In the genomic region with DNA sequence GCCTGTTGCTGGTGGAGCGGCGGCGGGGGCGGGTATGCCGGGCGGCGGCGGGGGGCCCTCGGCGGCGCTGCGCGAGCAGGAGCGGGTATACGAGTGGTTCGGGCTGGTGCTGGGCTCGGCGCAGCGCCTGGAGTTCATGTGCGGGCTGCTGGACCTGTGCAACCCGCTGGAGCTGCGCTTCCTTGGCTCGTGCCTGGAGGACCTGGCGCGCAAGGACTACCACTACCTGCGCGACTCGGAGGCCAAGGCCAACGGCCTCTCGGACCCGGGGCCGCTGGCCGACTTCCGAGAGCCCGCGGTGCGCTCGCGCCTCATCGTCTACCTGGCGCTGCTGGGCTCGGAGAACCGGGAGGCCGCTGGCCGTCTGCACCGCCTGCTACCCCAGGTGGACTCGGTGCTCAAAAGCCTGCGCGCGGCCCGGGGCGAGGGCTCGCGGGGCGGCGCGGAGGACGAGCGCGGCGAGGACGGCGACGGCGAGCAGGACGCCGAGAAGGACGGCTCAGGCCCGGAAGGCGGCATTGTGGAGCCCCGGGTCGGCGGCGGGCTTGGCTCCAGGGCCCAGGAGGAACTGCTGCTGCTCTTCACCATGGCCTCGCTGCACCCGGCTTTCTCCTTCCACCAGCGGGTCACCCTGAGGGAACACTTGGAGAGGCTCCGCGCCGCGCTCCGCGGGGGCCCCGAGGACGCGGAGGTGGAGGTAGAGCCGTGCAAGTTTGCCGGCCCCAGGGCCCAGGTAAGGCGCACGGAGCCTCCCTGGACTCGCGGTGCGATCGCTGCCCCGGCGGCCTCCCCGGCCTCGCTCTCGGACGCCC, we compare ENCODE assay signal across 8 cellular contexts. TPM values are rescaled to one million over a fixed set of nuclear protein-coding genes. Genes with fewer than 3 reads are reported as not detected.
DNase-seq lines count a peak whose midpoint lies in the region; ATAC-seq and TF ChIP-seq lines count a peak whose summit lies in the region.

No MANE protein-coding gene starts in this region.

- H3K36me3 ChIP-seq in OCI-LY7 (ENCODE audit: insufficient read depth, low read length): no peaks in the 10 kb centered on the region
- no peaks in the 10 kb centered on the region for H3K36me3 ChIP-seq in fibroblast of lung (ENCODE audit: control insufficient read depth, insufficient read depth, low read length)

- H3K27ac Mint-ChIP-seq in activated T-helper 2 cell treated with anti-CD3 and anti-CD28 coated beads, Interferon-gamma antibody, Interleukin-2, Interleukin-4, amounts not matched to agents 10 μg/mL and 5 μg/mL and 100 μg/mL, durations not matched to agents 14 hours and 24 hours and 36 hours: peak overlapping the region; percentile 93
- H3K27ac Mint-ChIP-seq in nephron: no peak overlapping the region

- H3K4me3 Mint-ChIP-seq in activated T-helper 2 cell treated with anti-CD3 and anti-CD28 coated beads, Interferon-gamma antibody, Interleukin-2, Interleukin-4, amounts not matched to agents 10 μg/mL and 5 μg/mL and 100 μg/mL, durations not matched to agents 14 hours and 24 hours and 36 hours (ENCODE audit: low read depth): peak overlapping the region; percentile 95
- peak overlapping the region; percentile 87 to 94 (median 90) for H3K4me3 Mint-ChIP-seq in nephron

- H3K36me3 Mint-ChIP-seq in activated T-helper 2 cell treated with anti-CD3 and anti-CD28 coated beads, Interferon-gamma antibody, Interleukin-2, Interleukin-4, amounts not matched to agents 10 μg/mL and 5 μg/mL and 100 μg/mL, durations not matched to agents 14 hours and 24 hours and 36 hours (ENCODE audit: low read depth): peaks cover 22% of the 10 kb centered on the region
- no peaks in the 10 kb centered on the region for H3K36me3 Mint-ChIP-seq in nephron (ENCODE audit: low read depth)

- no peaks in the 10 kb centered on the region for H3K9me3 ChIP-seq in OCI-LY7 (ENCODE audit: low read length)
- H3K9me3 ChIP-seq in fibroblast of lung (ENCODE audit: control insufficient read depth, insufficient read depth, low read depth, low read length): no peaks in the 10 kb centered on the region

- H3K9ac ChIP-seq in fibroblast of lung (ENCODE audit: insufficient read depth, low read length): peak overlapping the region; percentile 56

- peak overlapping the region; percentile 87 for H3K4me3 ChIP-seq in OCI-LY7 (ENCODE audit: low read depth, low read length, poor library complexity, severe bottlenecking)
- H3K4me3 ChIP-seq in fibroblast of lung (replicated peaks in 1 of 4; ENCODE audit: control extremely low read depth in 1 of 4, insufficient read depth in 1 of 4, low read depth in 3 of 4, low read length in 4 of 4): peak overlapping the region; percentile 56 to 87 (median 74)

- H3K9me3 Mint-ChIP-seq in activated T-helper 2 cell treated with anti-CD3 and anti-CD28 coated beads, Interferon-gamma antibody, Interleukin-2, Interleukin-4, amounts not matched to agents 10 μg/mL and 5 μg/mL and 100 μg/mL, durations not matched to agents 14 hours and 24 hours and 36 hours: no peaks in the 10 kb centered on the region
- H3K9me3 Mint-ChIP-seq in nephron: no peaks in the 10 kb centered on the region

- H4K20me1 ChIP-seq in OCI-LY7 (ENCODE audit: insufficient read depth, low read length) (no peaks in the 10 kb centered on the region), fibroblast of lung (ENCODE audit: control insufficient read depth, extremely low read depth, insufficient read depth, low read length) (no peaks in the 10 kb centered on the region)

- BruUV-seq in OCI-LY7 (replicated peaks; lab: Mats Ljungman, UMichigan): no TSS peak

- DNase-seq in OCI-LY7 (ENCODE audit: low spot score) (peak; percentile 54), fibroblast of lung (ENCODE audit: low read depth in 2 of 2) (peak; percentile 49 to 70), substantia nigra (lab: John Stamatoyannopoulos, UW) (peak in 32 of 49 donors; percentile 4 to 71 (median 41)), KG1 (lab: John Stamatoyannopoulos, UW) (no peak)
- peak; percentile 48 for DNase-seq in activated T-helper 2 cell treated with anti-CD3 and anti-CD28 coated beads, Interferon-gamma antibody, Interleukin-2, Interleukin-4, amounts not matched to agents 10 μg/mL and 5 μg/mL and 100 μg/mL, durations not matched to agents 14 hours and 24 hours and 36 hours (ENCODE audit: low spot score)

- peaks cover 35% of the 10 kb centered on the region for H3K4me1 Mint-ChIP-seq in activated T-helper 2 cell treated with anti-CD3 and anti-CD28 coated beads, Interferon-gamma antibody, Interleukin-2, Interleukin-4, amounts not matched to agents 10 μg/mL and 5 μg/mL and 100 μg/mL, durations not matched to agents 14 hours and 24 hours and 36 hours (ENCODE audit: low read depth)
- peaks cover 22% of the 10 kb centered on the region for H3K4me1 Mint-ChIP-seq in nephron

- TF ChIP-seq CTCF in C4-2B (conservative IDR thresholded peaks at IDR 0.05) (no peak), OCI-LY7 (conservative IDR thresholded peaks at IDR 0.05; ENCODE audit: low read length) (no peak), fibroblast of lung (conservative IDR thresholded peaks at IDR 0.05 in 1 of 2, IDR thresholded peaks at IDR 0.05 in 1 of 2; ENCODE audit: low read depth in 1 of 2, low read length in 2 of 2) (no peak), nephron (IDR thresholded peaks at IDR 0.05; ENCODE audit: unreplicated experiment in 3 of 3) (no peak)

- ATAC-seq in HG02610 (IDR thresholded peaks at IDR 0.05; ENCODE audit: unreplicated experiment): peak; percentile 0

- no peaks in the 10 kb centered on the region for H3K9me2 ChIP-seq in OCI-LY7 (ENCODE audit: insufficient read depth, low read length)

- H3K4me2 ChIP-seq in OCI-LY7 (ENCODE audit: low read length) (peak overlapping the region; percentile 87), fibroblast of lung (ENCODE audit: extremely low read depth, insufficient read depth, low read length) (peak overlapping the region; percentile 81)

- intact Hi-C loops in OCI-LY7 (cut with micrococcal nuclease; ENCODE audit: unreplicated experiment): loop anchor here (5.0 kb wide), 2 partner anchors 97 to 337 kb away; a partner anchor contains a TSS
- intact Hi-C loops in activated T-helper 2 cell treated with anti-CD3 and anti-CD28 coated beads, Interferon-gamma antibody, Interleukin-2, Interleukin-4, amounts not matched to agents 10 μg/mL and 5 μg/mL and 100 μg/mL, durations not matched to agents 14 hours and 24 hours and 36 hours (cut with micrococcal nuclease): loop anchor here (1.0 to 10.0 kb wide), 5 partner anchors 195 to 1431 kb away; a partner anchor contains a TSS

- CTCF ChIA-PET in OCI-LY7 (lab: Charles Lee; ENCODE audit: unreplicated experiment): no interaction called here

- H3K79me2 ChIP-seq in OCI-LY7 (ENCODE audit: insufficient read depth, low read depth, low read length) (peaks cover 37% of the 10 kb centered on the region), fibroblast of lung (ENCODE audit: control insufficient read depth, insufficient read depth, low read length) (peaks cover 23% of the 10 kb centered on the region)

- peaks cover 19% of the 10 kb centered on the region for H3K4me1 ChIP-seq in OCI-LY7 (ENCODE audit: insufficient read depth, low read length, poor library complexity, severe bottlenecking)
- H3K4me1 ChIP-seq in fibroblast of lung (ENCODE audit: control insufficient read depth, extremely low read depth, insufficient read depth, low read length): peaks cover 13% of the 10 kb centered on the region

- no peaks in the 10 kb centered on the region for H3K27me3 ChIP-seq in fibroblast of lung (ENCODE audit: control insufficient read depth, insufficient read depth, low read length)

- H2AFZ ChIP-seq in OCI-LY7 (ENCODE audit: low read length) (no peak overlapping the region), fibroblast of lung (ENCODE audit: low read length) (peak overlapping the region; percentile 39)

- POLR2A ChIA-PET in OCI-LY7 (lab: Charles Lee): no interaction called here

- H3K27ac ChIP-seq in C4-2B (peak overlapping the region; percentile 99), OCI-LY7 (ENCODE audit: low read depth, low read length, poor library complexity, severe bottlenecking) (peak overlapping the region; percentile 78), fibroblast of lung (ENCODE audit: insufficient read depth, low read length) (peak overlapping the region; percentile 68), substantia nigra (ENCODE audit: low read depth, low read length, poor library complexity, severe bottlenecking) (peak overlapping the region; percentile 92)

- H3K27me3 Mint-ChIP-seq in activated T-helper 2 cell treated with anti-CD3 and anti-CD28 coated beads, Interferon-gamma antibody, Interleukin-2, Interleukin-4, amounts not matched to agents 10 μg/mL and 5 μg/mL and 100 μg/mL, durations not matched to agents 14 hours and 24 hours and 36 hours (ENCODE audit: low read depth): no peaks in the 10 kb centered on the region
- peaks cover 21% of the 10 kb centered on the region for H3K27me3 Mint-ChIP-seq in nephron (ENCODE audit: low read depth)

RNA-seq across cellular contexts. Expression of a gene that starts 1.0 kb away (rescaled TPM):
- total RNA-seq in OCI-LY7 (2014; rRNA removed; shearing (Covaris generic)): 13.5 and 17.5 TPM in 2 replicates
- total RNA-seq in OCI-LY7 (2022) (16.8 and 16.9 TPM in 2 replicates), fibroblast of lung (10.9 and 14.6 TPM in 2 replicates)
- 43.8 and 48.6 TPM in 2 replicates for total RNA-seq in activated T-helper 2 cell treated with anti-CD3 and anti-CD28 coated beads, Interferon-gamma antibody, Interleukin-2, Interleukin-4, amounts not matched to agents 10 μg/mL and 5 μg/mL and 100 μg/mL, durations not matched to agents 14 hours and 24 hours and 36 hours
- 5.3 and 6.0 TPM in 2 replicates for polyA plus RNA-seq in fibroblast of lung
- polyA plus RNA-seq in fibroblast of lung (2012): 2.9 and 3.3 TPM in 2 replicates
- polyA minus RNA-seq in fibroblast of lung (ENCODE audit: low replicate concordance): 6.7 and 23.8 TPM in 2 replicates
